Comparison of ENCODE assay signal across 30 cellular contexts in genomic region chr5:38789777-38790176, GRCh38. TPM values are rescaled to one million over a fixed set of nuclear protein-coding genes. Genes with fewer than 3 reads are reported as not detected.
"Had no signal": no experiment of that assay in that cellular context is flagged by ENCODE, and none has a peak within 500 bp of the region (broad histone marks: within the 10 kb centered on the region; RNA-seq: fewer than 3 reads in every experiment).

No MANE protein-coding gene starts in this region.

- H3K4me3 Mint-ChIP-seq: activated B cell treated with CpG ODN at 0.5 μM for 24 hours; activated CD4-positive, alpha-beta memory T cell treated with anti-CD3 and anti-CD28 coated beads, Interleukin-2, amount 10 ng/mL, durations not matched to agents 7 days and 5 days; activated CD4-positive, alpha-beta T cell treated with anti-CD3 and anti-CD28 coated beads, Interleukin-2, amount 10 ng/mL, durations not matched to agents 24 days and 14 days; activated naive CD8-positive, alpha-beta T cell; activated T-cell treated with anti-CD3 and anti-CD28 coated beads, Interleukin-2, amount 50 U/mL, for 4 hours; activated T-helper 17 cell treated with anti-CD3 and anti-CD28 coated beads, Interleukin-2, amount 50 U/mL, for 72 hours; central memory CD8-positive, alpha-beta T cell; dendritic cell treated with granulocyte-macrophage colony-stimulating factor and Interleukin-4, amounts not matched to agents 40 ng/mL and 50 ng/mL, for 4 days; effector memory CD8-positive, alpha-beta T cell; T-helper 1 cell treated with Interleukin-12 subunit alpha and Interleukin-12 subunit beta and Interleukin-4 antibody, amounts not matched to agents 30 μg/mL and 1 μg/mL, for 36 hours had no signal

- H2AFZ ChIP-seq: hepatocyte had no signal

- H3K27me3 ChIP-seq: brain microvascular endothelial cell, esophagus squamous epithelium, gastroesophageal sphincter, heart right ventricle, hepatocyte had no signal

- H3K4me1 Mint-ChIP-seq: activated B cell treated with CpG ODN at 0.5 μM for 24 hours; activated CD4-positive, alpha-beta memory T cell treated with anti-CD3 and anti-CD28 coated beads, Interleukin-2, amount 10 ng/mL, durations not matched to agents 7 days and 5 days; activated CD4-positive, alpha-beta T cell treated with anti-CD3 and anti-CD28 coated beads, Interleukin-2, amount 10 ng/mL, durations not matched to agents 24 days and 14 days; activated T-helper 17 cell treated with anti-CD3 and anti-CD28 coated beads, Interleukin-2, amount 50 U/mL, for 72 hours; central memory CD8-positive, alpha-beta T cell had no signal

- H3K4me1 ChIP-seq: esophagus squamous epithelium, heart right ventricle had no signal

- H3K27ac ChIP-seq: brain microvascular endothelial cell, coronary artery, epithelial cell of prostate, esophagus squamous epithelium, gastroesophageal sphincter, heart right ventricle, hepatocyte, WERI-Rb-1 had no signal

- H3K36me3 Mint-ChIP-seq: activated naive CD8-positive, alpha-beta T cell had no signal

- H3K36me3 ChIP-seq: brain microvascular endothelial cell, esophagus squamous epithelium, gastroesophageal sphincter, heart right ventricle, WERI-Rb-1 had no signal

- DNase-seq: activated B cell treated with CpG ODN at 0.5 μM for 24 hours; activated CD4-positive, alpha-beta memory T cell treated with anti-CD3 and anti-CD28 coated beads, Interleukin-2, amount 10 ng/mL, durations not matched to agents 7 days and 5 days; activated CD4-positive, alpha-beta T cell treated with anti-CD3 and anti-CD28 coated beads, Interleukin-2, amount 10 ng/mL, durations not matched to agents 24 days and 14 days; activated CD8-positive, alpha-beta memory T cell treated with anti-CD3 and anti-CD28 coated beads for 24 hours; activated effector memory CD4-positive, alpha-beta T cell treated with Interleukin-2 at 50 U/mL for 16 hours; activated gamma-delta T cell treated with Interleukin-2 at 50 U/mL for 16 hours; activated naive CD4-positive, alpha-beta T cell treated with anti-CD3 and anti-CD28 coated beads, Interleukin-2, amount 50 U/mL, for 16 hours; activated naive CD4-positive, alpha-beta T cell treated with Interleukin-2 at 50 U/mL for 16 hours; activated T-cell treated with anti-CD3 and anti-CD28 coated beads, Interleukin-2, amount 50 U/mL, for 4 hours; amniotic stem cell; anterior cingulate cortex; effector CD4-positive, alpha-beta T cell; effector memory CD8-positive, alpha-beta T cell; esophagus squamous epithelium; foreskin melanocyte; heart right ventricle; T1000; WERI-Rb-1 had no signal

- ATAC-seq: activated CD4-positive, CD25-positive, alpha-beta regulatory T cell treated with anti-CD3 and anti-CD28 coated beads, Interleukin-2, amount 50 U/mL, for 24 hours; activated T-cell treated with anti-CD3 and anti-CD28 coated beads, Interleukin-2, amount 50 U/mL, for 4 hours; activated T-helper 17 cell treated with anti-CD3 and anti-CD28 coated beads, Interleukin-2, amount 50 U/mL, for 72 hours; effector memory CD8-positive, alpha-beta T cell; gastroesophageal sphincter; heart right ventricle had no signal

- H3K4me3 ChIP-seq: coronary artery, esophagus squamous epithelium, gastroesophageal sphincter, heart right ventricle, hepatocyte had no signal

- H3K9me3 Mint-ChIP-seq: dendritic cell treated with granulocyte-macrophage colony-stimulating factor and Interleukin-4, amounts not matched to agents 40 ng/mL and 50 ng/mL, for 4 days; T-helper 1 cell treated with Interleukin-12 subunit alpha and Interleukin-12 subunit beta and Interleukin-4 antibody, amounts not matched to agents 30 μg/mL and 1 μg/mL, for 36 hours had no signal

- H3K9me3 ChIP-seq: esophagus squamous epithelium, gastroesophageal sphincter had no signal

- H3K4me2 ChIP-seq: hepatocyte had no signal

- H3K27ac Mint-ChIP-seq: activated B cell treated with CpG ODN at 0.5 μM for 24 hours; activated CD4-positive, alpha-beta memory T cell treated with anti-CD3 and anti-CD28 coated beads, Interleukin-2, amount 10 ng/mL, durations not matched to agents 7 days and 5 days; activated CD4-positive, alpha-beta T cell treated with anti-CD3 and anti-CD28 coated beads, Interleukin-2, amount 10 ng/mL, durations not matched to agents 24 days and 14 days; activated naive CD8-positive, alpha-beta T cell; activated T-helper 17 cell treated with anti-CD3 and anti-CD28 coated beads, Interleukin-2, amount 50 U/mL, for 72 hours; dendritic cell treated with granulocyte-macrophage colony-stimulating factor and Interleukin-4, amounts not matched to agents 40 ng/mL and 50 ng/mL, for 4 days; effector memory CD8-positive, alpha-beta T cell; T-helper 1 cell treated with Interleukin-12 subunit alpha and Interleukin-12 subunit beta and Interleukin-4 antibody, amounts not matched to agents 30 μg/mL and 1 μg/mL, for 36 hours had no signal

RNA-seq across cellular contexts. Expression of gene OSMR, which starts 56.0 kb away (rescaled TPM):
- total RNA-seq: activated CD4-positive, alpha-beta memory T cell treated with anti-CD3 and anti-CD28 coated beads, Interleukin-2, amount 10 ng/mL, durations not matched to agents 7 days and 5 days; activated CD4-positive, alpha-beta T cell treated with anti-CD3 and anti-CD28 coated beads, Interleukin-2, amount 10 ng/mL, durations not matched to agents 24 days and 14 days; T-helper 2 cell treated with Interferon-gamma antibody and Interleukin-4, amounts not matched to agents 100 ng/mL and 5 ng/mL, for 36 hours had no signal
